ENCODE assay signal across 8 cellular contexts in the genomic region with DNA sequence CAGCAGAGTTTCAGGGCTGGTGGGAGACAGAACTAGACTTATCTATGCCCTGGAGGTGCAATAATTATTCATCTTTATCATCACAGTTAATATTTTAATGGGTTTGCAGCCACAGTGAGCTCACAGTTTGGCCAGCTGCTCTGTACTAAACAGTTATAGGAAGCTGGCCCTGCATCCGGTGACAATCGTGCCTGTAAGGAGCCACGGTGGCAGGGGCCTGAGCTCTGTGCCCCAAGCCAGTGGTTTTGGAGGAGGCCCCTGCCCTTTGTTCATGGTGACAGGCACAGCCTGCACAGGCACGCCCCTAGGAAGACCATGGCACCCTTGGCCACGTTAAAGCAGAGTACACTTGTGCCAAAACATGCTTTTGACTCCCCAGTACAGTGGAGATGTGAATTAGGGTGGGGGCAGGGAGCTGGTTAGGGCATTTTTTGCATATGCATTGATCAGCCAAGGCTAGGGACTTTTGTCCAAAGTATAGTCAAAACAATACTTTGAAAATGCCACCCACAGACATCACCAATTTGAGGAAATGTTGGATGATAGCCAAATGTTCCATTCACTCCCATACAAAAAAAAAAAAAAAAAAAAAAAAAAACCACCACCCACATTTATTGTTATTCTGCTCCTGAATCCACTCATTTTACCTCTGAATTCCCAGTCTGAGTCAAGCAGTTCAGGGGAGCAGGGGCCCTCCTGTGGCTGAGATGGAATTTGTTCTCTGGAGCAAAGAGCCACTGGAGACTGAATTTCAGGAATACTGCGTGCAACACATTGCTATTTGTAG. TPM values are rescaled to one million over a fixed set of nuclear protein-coding genes. Genes with fewer than 3 reads are reported as not detected.
DNase-seq lines count a peak whose midpoint lies in the region; ATAC-seq, FAIRE-seq and TF ChIP-seq lines count a peak whose summit lies in the region.

No MANE protein-coding gene starts in this region.

- no TSS peak for BruUV-seq in K562 (replicated peaks; lab: Mats Ljungman, UMichigan)

- no peaks in the 10 kb centered on the region for H4K20me1 ChIP-seq in K562 (replicated peaks; ENCODE audit: control insufficient read depth, insufficient read depth, low read length)

- H3K79me2 ChIP-seq in K562 (ENCODE audit: control insufficient read depth, insufficient read depth, low read length): no peaks in the 10 kb centered on the region

- no peak overlapping the region for H3K9ac ChIP-seq in K562 (ENCODE audit: insufficient read depth in 1 of 2, low read depth in 2 of 2, low read length in 2 of 2)

- 0% methylated on average over 6 of the region's 6 CpGs for WGBS in K562 (ENCODE audit: insufficient coverage, low coverage, missing lambda C conversion rate)

- no peak overlapping the region for H3K4me3 ChIP-seq in K562

- peaks cover 0 to 15% of the 10 kb centered on the region in 2 experiments; a peak in 2 of 5 replicates for H3K4me1 ChIP-seq in K562 (replicated peaks in 1 of 2; ENCODE audit: control insufficient read depth in 2 of 2, insufficient read depth in 2 of 2, low read length in 2 of 2)

- CTCF ChIA-PET in K562 (lab: Yijun Ruan, JAX; ENCODE audit: low intra/inter-chr PET ratio): interaction anchor here (1.4 kb wide), 1 partner anchor 226 kb away, joined by 9 read pairs; no protein-coding TSS in a partner anchor

- no peaks in the 10 kb centered on the region for H3K9me1 ChIP-seq in K562 (ENCODE audit: control insufficient read depth, insufficient read depth, low read length)

- H3K27ac ChIP-seq in K562 (ENCODE audit: extremely low read depth, low read depth, low read length): no peak overlapping the region

- no peaks in the 10 kb centered on the region for H3K36me3 ChIP-seq in K562 (ENCODE audit: control insufficient read depth, insufficient read depth, low read length)

- TF ChIP-seq EP300 in K562 (IDR thresholded peaks at IDR 0.05; ENCODE audit: low read length): no peak

- H3K4me2 ChIP-seq in K562 (ENCODE audit: insufficient read depth, low read length): no peak overlapping the region

- POLR2A ChIA-PET in K562 (lab: Yijun Ruan, JAX): interaction anchor here (0.6 to 1.4 kb wide), 5 partner anchors 10 to 555 kb away, joined by 3 to 4 read pairs (median 3); no protein-coding TSS in a partner anchor

- H3K27me3 ChIP-seq in K562 (ENCODE audit: control insufficient read depth in 2 of 2, insufficient read depth in 2 of 2, low read length in 2 of 2): peaks cover 38 to 60% of the 10 kb centered on the region in 2 experiments

- no peak for TF ChIP-seq POLR2A in K562 (conservative IDR thresholded peaks at IDR 0.05)

- in situ Hi-C loops in K562 (cut with MboI): no loop called here

- DNase-seq in COLO668 (lab: John Stamatoyannopoulos, UW; ENCODE audit: unreplicated experiment) (peak; percentile 24), GM19239 (ENCODE audit: insufficient read length, low spot score) (no peak), NCI-H2081 treated with DMSO at 0.1 percent for 48 hours (lab: John Stamatoyannopoulos, UW) (peak; percentile 55), K562 (ENCODE audit: extremely low read depth in 1 of 4, low spot score in 3 of 4) (peak in 2 of 4 experiments; percentile 9 to 24), left kidney (ENCODE audit: low read depth, low spot score) (peak; percentile 80), NCI-H2029 (lab: John Stamatoyannopoulos, UW) (no peak), DMS79 treated with DMSO at 0.1 percent for 48 hours (lab: John Stamatoyannopoulos, UW) (no peak)
- DNase-seq in activated effector memory CD4-positive, alpha-beta T cell treated with anti-CD3 and anti-CD28 coated beads, Interleukin-2, amount 50 U/mL, for 16 hours: no peak

- intact Hi-C loops in K562 (cut with micrococcal nuclease): no loop called here

- peak in 2 of 3 experiments; percentile 20 to 45; a peak in 2 of 6 replicates for TF ChIP-seq CTCF in K562 (IDR thresholded peaks at IDR 0.05 in 2 of 3, conservative IDR thresholded peaks at IDR 0.05 in 1 of 3; ENCODE audit: insufficient read depth in 2 of 3, low read depth in 1 of 3, low read length in 3 of 3)

- no peak overlapping the region for H2AFZ ChIP-seq in K562 (ENCODE audit: low read depth, low read length)

- TF ChIP-seq RAD21 in K562 (CRISPR knock-in tag; conservative IDR thresholded peaks at IDR 0.05 in 1 of 2, IDR thresholded peaks at IDR 0.05 in 1 of 2): peak in 1 of 2 experiments; percentile 22; a peak in 2 of 4 replicates

- peak; percentile 92 for FAIRE-seq in GM19239 (lab: Jason Lieb, UNC)
- FAIRE-seq in K562 (lab: Jason Lieb, UNC): no peak

- H3K9me3 ChIP-seq in K562 (replicated peaks; ENCODE audit: control insufficient read depth, insufficient read depth, low read depth, low read length): no peaks in the 10 kb centered on the region

- ATAC-seq in K562: peak; percentile 34; the same call in 1 of the 3 replicates

TF ChIP-seq in K562, 482 proteins besides CTCF, POLR2A, EP300 and RAD21:
- TF ChIP-seq, protein P1, sequence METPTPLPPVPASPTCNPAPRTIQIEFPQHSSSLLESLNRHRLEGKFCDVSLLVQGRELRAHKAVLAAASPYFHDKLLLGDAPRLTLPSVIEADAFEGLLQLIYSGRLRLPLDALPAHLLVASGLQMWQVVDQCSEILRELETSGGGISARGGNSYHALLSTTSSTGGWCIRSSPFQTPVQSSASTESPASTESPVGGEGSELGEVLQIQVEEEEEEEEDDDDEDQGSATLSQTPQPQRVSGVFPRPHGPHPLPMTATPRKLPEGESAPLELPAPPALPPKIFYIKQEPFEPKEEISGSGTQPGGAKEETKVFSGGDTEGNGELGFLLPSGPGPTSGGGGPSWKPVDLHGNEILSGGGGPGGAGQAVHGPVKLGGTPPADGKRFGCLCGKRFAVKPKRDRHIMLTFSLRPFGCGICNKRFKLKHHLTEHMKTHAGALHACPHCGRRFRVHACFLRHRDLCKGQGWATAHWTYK (CRISPR knock-in tag; IDR thresholded peaks at IDR 0.05): no peak
- no peak for TF ChIP-seq ZNF311 (CRISPR knock-in tag; IDR thresholded peaks at IDR 0.05)
- no peak for TF ChIP-seq NRF1 (conservative IDR thresholded peaks at IDR 0.05 in 1 of 2, IDR thresholded peaks at IDR 0.05 in 1 of 2)
- TF ChIP-seq ZKSCAN3 (CRISPR knock-in tag; IDR thresholded peaks at IDR 0.05): no peak
- no peak for TF ChIP-seq HNRNPK (IDR thresholded peaks at IDR 0.05; ENCODE audit: low read depth, low read length, poor library complexity, severe bottlenecking)
- TF ChIP-seq, protein P2, sequence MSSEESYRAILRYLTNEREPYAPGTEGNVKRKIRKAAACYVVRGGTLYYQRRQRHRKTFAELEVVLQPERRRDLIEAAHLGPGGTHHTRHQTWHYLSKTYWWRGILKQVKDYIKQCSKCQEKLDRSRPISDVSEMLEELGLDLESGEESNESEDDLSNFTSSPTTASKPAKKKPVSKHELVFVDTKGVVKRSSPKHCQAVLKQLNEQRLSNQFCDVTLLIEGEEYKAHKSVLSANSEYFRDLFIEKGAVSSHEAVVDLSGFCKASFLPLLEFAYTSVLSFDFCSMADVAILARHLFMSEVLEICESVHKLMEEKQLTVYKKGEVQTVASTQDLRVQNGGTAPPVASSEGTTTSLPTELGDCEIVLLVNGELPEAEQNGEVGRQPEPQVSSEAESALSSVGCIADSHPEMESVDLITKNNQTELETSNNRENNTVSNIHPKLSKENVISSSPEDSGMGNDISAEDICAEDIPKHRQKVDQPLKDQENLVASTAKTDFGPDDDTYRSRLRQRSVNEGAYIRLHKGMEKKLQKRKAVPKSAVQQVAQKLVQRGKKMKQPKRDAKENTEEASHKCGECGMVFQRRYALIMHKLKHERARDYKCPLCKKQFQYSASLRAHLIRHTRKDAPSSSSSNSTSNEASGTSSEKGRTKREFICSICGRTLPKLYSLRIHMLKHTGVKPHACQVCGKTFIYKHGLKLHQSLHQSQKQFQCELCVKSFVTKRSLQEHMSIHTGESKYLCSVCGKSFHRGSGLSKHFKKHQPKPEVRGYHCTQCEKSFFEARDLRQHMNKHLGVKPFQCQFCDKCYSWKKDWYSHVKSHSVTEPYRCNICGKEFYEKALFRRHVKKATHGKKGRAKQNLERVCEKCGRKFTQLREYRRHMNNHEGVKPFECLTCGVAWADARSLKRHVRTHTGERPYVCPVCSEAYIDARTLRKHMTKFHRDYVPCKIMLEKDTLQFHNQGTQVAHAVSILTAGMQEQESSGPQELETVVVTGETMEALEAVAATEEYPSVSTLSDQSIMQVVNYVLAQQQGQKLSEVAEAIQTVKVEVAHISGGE (CRISPR knock-in tag; IDR thresholded peaks at IDR 0.05): no peak
- TF ChIP-seq SMARCC2 (IDR thresholded peaks at IDR 0.05; ENCODE audit: low read depth): no peak

RNA-seq across cellular contexts. Expression of gene RFTN1, which starts 3.4 kb away (rescaled TPM):
- not detected in 2 replicates for total RNA-seq in K562 (2011; cell fraction: chromatin; rRNA removed; ENCODE audit: low replicate concordance)
- total RNA-seq in K562 (2011; cell fraction: nucleolus; rRNA removed): not detected in 2 replicates
- total RNA-seq in K562 (2011; cell fraction: nucleoplasm; rRNA removed): not detected in 2 replicates
- total RNA-seq in K562 (2014; rRNA removed): not detected in 2 replicates
- not detected in 2 replicates for total RNA-seq in K562 (2014; rRNA removed; fragmentation: Illumina TruSeq; extraction: Trizol)
- total RNA-seq in K562 (2015; rRNA removed; fragmentation: Illumina TruSeq; extraction: Trizol): not detected in 2 replicates
- total RNA-seq in K562 (2021): 0.29 and 0.51 TPM in 2 replicates
- not detected in 2 replicates for polyA plus RNA-seq in K562 (2011; rRNA removed)
- polyA plus RNA-seq in K562 (2011; cell fraction: cytosol; rRNA removed): not detected in 2 replicates
- polyA plus RNA-seq in K562 (2011; cell fraction: nucleus; rRNA removed): not detected in 2 replicates
- 0.14 and 0.19 TPM in 2 replicates for polyA plus RNA-seq in K562 (2012)
- not detected in 2 replicates for polyA plus RNA-seq in K562 (2014; fragmentation: Illumina TruSeq; extraction: Trizol)
- under 1 TPM in 1 of 2 experiments, not detected in 1; 0.08 TPM for polyA plus RNA-seq in K562 (2014; fragmentation: Nextera tagmentation; extraction: Ambion mirVana)
- 0.11 TPM in 1 of 2 replicates, not detected in the other for polyA plus RNA-seq in K562 (2014; rRNA removed)
- polyA minus RNA-seq in K562 (2011; rRNA and poly(A)+ RNA removed): not detected in 2 replicates
- polyA minus RNA-seq in K562 (2011; cell fraction: cytosol; rRNA and poly(A)+ RNA removed): not detected in 2 replicates
- polyA minus RNA-seq in K562 (2011; cell fraction: nucleus; rRNA and poly(A)+ RNA removed): not detected in 2 replicates

Comparison
In these comparisons a context has a peak if more than half of its experiments do, and no peak if none do; other contexts are left out.
1. DNase-seq: peak in COLO668 (single experiment), NCI-H2081 treated with DMSO at 0.1 percent for 48 hours (single experiment) and left kidney (single experiment); none in GM19239 (single experiment), NCI-H2029 (single experiment), DMS79 treated with DMSO at 0.1 percent for 48 hours (single experiment) and activated effector memory CD4-positive, alpha-beta T cell treated with anti-CD3 and anti-CD28 coated beads, Interleukin-2, amount 50 U/mL, for 16 hours (single experiment).